9 cellular contexts compared by ENCODE assay signal in the genomic region with DNA sequence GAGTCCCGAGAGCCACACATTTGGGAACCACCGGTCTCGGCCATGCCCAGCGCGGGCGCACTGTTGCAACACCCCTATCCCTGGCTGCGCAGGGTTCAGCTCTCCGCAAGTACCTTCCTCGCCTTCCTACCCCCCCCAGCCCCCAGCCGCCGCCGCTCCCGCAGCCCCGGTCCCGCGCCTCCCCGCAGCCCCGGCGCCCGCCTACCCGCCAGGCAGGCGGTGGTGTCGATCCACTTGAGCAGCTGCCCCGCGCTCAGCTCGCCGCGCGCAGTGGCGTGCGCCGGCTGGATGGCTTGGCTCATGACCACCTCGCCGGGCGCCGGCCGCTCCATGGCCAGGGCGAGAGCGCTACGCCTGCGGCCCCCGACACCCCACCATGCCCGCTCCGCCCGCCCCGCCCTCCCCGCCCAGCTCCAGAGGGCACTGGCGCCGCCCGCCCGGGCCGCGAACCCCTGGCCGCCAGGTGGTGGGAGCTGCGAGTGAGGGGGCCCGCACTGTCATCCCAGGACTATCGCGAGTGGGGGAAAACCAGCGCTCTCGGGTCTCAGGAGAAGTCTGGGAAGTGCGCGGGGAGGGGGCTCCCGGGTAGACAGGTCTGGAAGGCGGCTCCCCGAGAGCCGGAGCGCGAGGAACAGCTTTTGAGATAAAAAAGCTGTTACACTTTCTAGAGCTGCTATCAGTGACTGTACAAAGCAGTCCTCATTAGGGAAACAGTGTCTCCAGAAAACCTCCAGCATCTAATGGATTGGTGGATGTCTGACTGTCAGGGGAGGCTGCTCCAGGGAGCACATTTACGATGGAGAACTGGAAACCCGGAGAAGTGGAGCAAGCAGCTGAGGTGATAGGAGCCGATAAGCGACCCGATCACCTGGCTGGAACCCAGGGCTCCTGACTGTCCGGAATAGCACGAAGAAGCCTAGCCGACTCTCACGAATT. TPM values are rescaled to one million over a fixed set of nuclear protein-coding genes. Genes with fewer than 3 reads are reported as not detected.
DNase-seq lines count a peak whose midpoint lies in the region; ATAC-seq lines count a peak whose summit lies in the region.
"Had no signal": no experiment of that assay in that cellular context is flagged by ENCODE, and none has a peak within 500 bp of the region (broad histone marks: within the 10 kb centered on the region; RNA-seq: fewer than 3 reads in every experiment).

A gene (minus strand): TSS at position 352 of the 936 bp plus-strand sequence. CDS start 20 bp downstream, at position 332.

- 6% methylated on average over 77 of the region's 77 CpGs for WGBS in thymus

- H3K9me3 Mint-ChIP-seq in activated CD4-positive, alpha-beta T cell treated with anti-CD3 and anti-CD28 coated beads for 36 hours (ENCODE audit: low read depth) = peaks cover 3% of the 10 kb centered on the region

- H3K9me3 ChIP-seq in thymus (ENCODE audit: control insufficient read depth) = peaks cover 2% of the 10 kb centered on the region

- intact Hi-C loops in activated CD4-positive, alpha-beta T cell treated with anti-CD3 and anti-CD28 coated beads for 36 hours (cut with DNase I, micrococcal nuclease) = no loop called here
- intact Hi-C loops in left colon (cut with DNase I, micrococcal nuclease) = no loop called here

- peaks cover 58% of the 10 kb centered on the region for H3K27me3 Mint-ChIP-seq in activated CD4-positive, alpha-beta T cell treated with anti-CD3 and anti-CD28 coated beads for 36 hours

- H3K4me1 ChIP-seq in thymus (ENCODE audit: control insufficient read depth, insufficient read depth, low read length) = peaks cover 4% of the 10 kb centered on the region

- H3K27ac Mint-ChIP-seq in activated CD4-positive, alpha-beta T cell treated with anti-CD3 and anti-CD28 coated beads for 36 hours = no peak within 1 kb of the TSS

- H3K4me3 ChIP-seq in thymus (ENCODE audit: low read length) = peak within 1 kb of the TSS; percentile 40
- H3K4me3 ChIP-seq: SK-N-MC had no signal

- peaks cover 27% of the 10 kb centered on the region for H3K27me3 ChIP-seq in thymus (ENCODE audit: control insufficient read depth, insufficient read depth)

- ATAC-seq in activated CD4-positive, alpha-beta T cell treated with anti-CD3 and anti-CD28 coated beads for 36 hours = peak; percentile 49
- peak; percentile 9 for ATAC-seq in left colon
- no peak for ATAC-seq in HG03196 (IDR thresholded peaks at IDR 0.05; ENCODE audit: unreplicated experiment)
- no peak for ATAC-seq in GM19035 (IDR thresholded peaks at IDR 0.05; ENCODE audit: unreplicated experiment)

- peaks cover 3% of the 10 kb centered on the region for H3K4me1 Mint-ChIP-seq in activated CD4-positive, alpha-beta T cell treated with anti-CD3 and anti-CD28 coated beads for 36 hours

- H3K36me3 Mint-ChIP-seq in activated CD4-positive, alpha-beta T cell treated with anti-CD3 and anti-CD28 coated beads for 36 hours (ENCODE audit: low read depth) = no peaks in the 10 kb centered on the region

- CTCF ChIA-PET in activated CD4-positive, alpha-beta T cell treated with anti-CD3 and anti-CD28 coated beads for 36 hours (lab: Charles Lee) = interaction anchor here (0.5 to 1.2 kb wide), 3 partner anchors 194 to 777 kb away, joined by 3 to 4 read pairs (median 4); no protein-coding TSS in a partner anchor

- DNase-seq in activated CD4-positive, alpha-beta T cell treated with anti-CD3 and anti-CD28 coated beads for 36 hours = peak; percentile 22
- DNase-seq in activated CD4-positive, alpha-beta T cell treated with anti-CD3 and anti-CD28 coated beads, Interleukin-2, amount 50 U/mL, for 4 hours = no peak
- DNase-seq in astrocyte of the hippocampus (ENCODE audit: low read depth, low spot score) (peak; percentile 65), left colon (no peak), NCI-H1694 (lab: John Stamatoyannopoulos, UW) (no peak)

- H3K27ac ChIP-seq in thymus (ENCODE audit: low read depth) = no peak within 1 kb of the TSS
- H3K27ac ChIP-seq: SK-N-MC had no signal

- POLR2A ChIA-PET in activated CD4-positive, alpha-beta T cell treated with anti-CD3 and anti-CD28 coated beads for 36 hours (lab: Charles Lee) = no interaction called here

- H3K4me3 Mint-ChIP-seq in activated CD4-positive, alpha-beta T cell treated with anti-CD3 and anti-CD28 coated beads for 36 hours = peak within 1 kb of the TSS; percentile 41

- no peaks in the 10 kb centered on the region for H3K36me3 ChIP-seq in thymus (ENCODE audit: control insufficient read depth, insufficient read depth)

RNA-seq across cellular contexts. Expression of the gene that starts here (rescaled TPM):
- total RNA-seq in activated CD4-positive, alpha-beta T cell treated with anti-CD3 and anti-CD28 coated beads for 36 hours = not detected
- total RNA-seq in left colon = not detected
- 0.14 TPM for polyA plus RNA-seq in thymus

Comparison
In these comparisons a context has a peak if more than half of its experiments do, and no peak if none do; other contexts are left out.
1. Peak in DNase-seq and ATAC-seq in activated CD4-positive, alpha-beta T cell treated with anti-CD3 and anti-CD28 coated beads for 36 hours; RNA of the gene not detected or under 1 TPM.
2. Peak in ATAC-seq in left colon; RNA of the gene not detected or under 1 TPM.